ENCODE assay signal across 26 cellular contexts in the genomic region with DNA sequence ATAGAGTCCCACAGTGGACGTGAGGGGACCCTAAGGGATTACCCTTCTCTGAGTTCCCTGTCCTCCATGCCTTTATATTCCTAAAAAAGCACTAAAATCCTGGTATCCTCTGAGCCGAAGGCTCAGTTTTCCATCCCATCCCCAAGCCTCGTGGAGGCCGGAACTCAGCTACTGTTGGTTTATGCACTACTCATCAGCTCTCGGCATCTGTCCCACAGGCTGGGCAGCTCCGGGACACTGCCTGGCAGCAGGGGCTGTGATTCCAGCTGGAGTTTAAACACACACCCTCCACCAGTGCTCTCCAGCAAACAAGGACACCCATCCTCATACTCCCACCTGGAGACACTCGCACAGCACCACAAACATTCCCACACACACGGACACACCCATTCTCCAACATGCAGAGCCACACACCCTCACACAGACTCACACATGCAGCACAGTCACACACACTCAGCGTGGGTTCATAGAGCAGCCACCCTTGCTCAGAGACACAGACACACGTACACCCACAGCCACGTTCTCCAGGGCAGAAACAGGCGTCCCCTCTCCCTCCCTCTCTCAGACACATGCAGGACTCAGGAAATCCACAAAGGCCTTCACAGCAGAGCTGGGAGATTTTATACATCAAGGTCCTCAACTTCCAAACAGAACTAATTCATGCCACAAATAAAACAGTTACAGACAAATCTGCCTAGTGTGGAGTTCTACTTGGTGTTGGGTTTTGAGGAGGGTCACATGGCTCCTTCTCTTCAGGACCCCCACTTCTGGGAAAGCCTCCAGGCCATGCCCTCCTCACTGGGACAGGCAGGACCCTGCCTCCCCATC.
A peak's percentile ranks its signal among the peaks of the same experiment; 100 is the strongest.
DNase-seq lines count a peak whose midpoint lies in the region; ATAC-seq and TF ChIP-seq lines count a peak whose summit lies in the region.
"Had no signal": no experiment of that assay in that cellular context is flagged by ENCODE, and none has a peak within 500 bp of the region (broad histone marks: within the 10 kb centered on the region; RNA-seq: fewer than 3 reads in every experiment).

No MANE protein-coding gene starts in this region.

- intact Hi-C loops in upper lobe of right lung (cut with DNase I) = no loop called here

- H3K4me2 ChIP-seq in DND-41 (ENCODE audit: insufficient read depth, low read length) = no peak overlapping the region
- H3K4me2 ChIP-seq: GM23338 had no signal

- H3K27ac ChIP-seq in DND-41 (ENCODE audit: low read length) (peak overlapping the region; percentile 72), HUES48 (ENCODE audit: low read depth, low read length) (peak overlapping the region; percentile 54), upper lobe of right lung (no peak overlapping the region)
- H3K27ac ChIP-seq: heart left ventricle, lower lobe of right lung, right lobe of liver, upper lobe of left lung had no signal

- no peak for DNase-seq in DND-41
- DNase-seq in glomerular visceral epithelial cell (ENCODE audit: extremely low spot score) = peak; percentile 42
- no peak for DNase-seq in upper lobe of right lung
- DNase-seq in BE2C = no peak
- DNase-seq: activated CD4-positive, alpha-beta T cell treated with anti-CD3 and anti-CD28 coated beads, Interleukin-2, amount 50 U/mL, for 4 hours; activated naive CD4-positive, alpha-beta T cell treated with anti-CD3 and anti-CD28 coated beads for 36 hours; amygdala; CD8-positive, alpha-beta T cell; DMS153; effector memory CD8-positive, alpha-beta T cell; erythroblast; heart left ventricle; lower lobe of right lung; NCI-H1105 treated with DMSO at 0.1 percent for 48 hours; NCI-H1930; NCI-H524 treated with DMSO at 0.1 percent for 48 hours; NK-92 treated with Interleukin-12 subunit alpha and Interleukin-12 subunit beta, amount 100 ng/mL, for 24 hours; right lobe of liver; stimulated activated CD4-positive, alpha-beta T cell treated with anti-CD3 and anti-CD28 coated beads, Interleukin-2, amount 100 ng/mL, for 48 hours; substantia nigra; T-cell; upper lobe of left lung had no signal

- H3K4me3 ChIP-seq in DND-41 (ENCODE audit: low read depth in 1 of 2, low read length in 2 of 2) (no peak overlapping the region), HUES48 (ENCODE audit: low read depth, low read length) (no peak overlapping the region), upper lobe of right lung (no peak overlapping the region), BE2C (ENCODE audit: low read depth, low read length) (no peak overlapping the region)
- H3K4me3 ChIP-seq: GM23338, heart left ventricle, lower lobe of right lung, right lobe of liver, upper lobe of left lung had no signal

- no peaks in the 10 kb centered on the region for H3K36me3 ChIP-seq in DND-41 (ENCODE audit: insufficient read depth, low read length)
- no peaks in the 10 kb centered on the region for H3K36me3 ChIP-seq in HUES48 (ENCODE audit: control insufficient read depth, insufficient read depth, low read length)
- H3K36me3 ChIP-seq in upper lobe of right lung = no peaks in the 10 kb centered on the region
- H3K36me3 ChIP-seq in BE2C = no peaks in the 10 kb centered on the region
- H3K36me3 ChIP-seq: heart left ventricle, lower lobe of right lung, right lobe of liver, upper lobe of left lung had no signal

- H2AFZ ChIP-seq in DND-41 (ENCODE audit: low read depth, low read length) = no peak overlapping the region; the same call in 1 of the 2 replicates
- H2AFZ ChIP-seq: GM23338 had no signal

- H3K27me3 ChIP-seq in DND-41 (ENCODE audit: insufficient read depth, low read length, poor library complexity) = no peaks in the 10 kb centered on the region
- H3K27me3 ChIP-seq in HUES48 (ENCODE audit: control insufficient read depth, insufficient read depth, low read length) = no peaks in the 10 kb centered on the region
- peaks cover 5% of the 10 kb centered on the region for H3K27me3 ChIP-seq in upper lobe of right lung
- no peaks in the 10 kb centered on the region for H3K27me3 ChIP-seq in BE2C
- H3K27me3 ChIP-seq: right lobe of liver, upper lobe of left lung had no signal

- H3K9ac ChIP-seq in DND-41 (ENCODE audit: low read depth, low read length) = peak overlapping the region; percentile 8; the same call in 1 of the 2 replicates
- no peak overlapping the region for H3K9ac ChIP-seq in HUES48 (ENCODE audit: low read depth, low read length)

- H4K20me1 ChIP-seq in DND-41 (ENCODE audit: insufficient read depth, low read length) = no peaks in the 10 kb centered on the region

- H3K79me2 ChIP-seq in DND-41 (ENCODE audit: insufficient read depth, low read length) = no peaks in the 10 kb centered on the region

- H3K9me3 ChIP-seq in DND-41 (ENCODE audit: insufficient read depth, low read length, severe bottlenecking) = no peaks in the 10 kb centered on the region
- no peaks in the 10 kb centered on the region; the same call in 1 of the 2 replicates for H3K9me3 ChIP-seq in HUES48 (ENCODE audit: control insufficient read depth, insufficient read depth, low read length)
- H3K9me3 ChIP-seq in upper lobe of right lung = no peaks in the 10 kb centered on the region
- no peaks in the 10 kb centered on the region for H3K9me3 ChIP-seq in BE2C
- H3K9me3 ChIP-seq: heart left ventricle, lower lobe of right lung, right lobe of liver, upper lobe of left lung had no signal

- ATAC-seq in DND-41 (ENCODE audit: insufficient read depth, low read depth) (peak; percentile 31; the same call in 1 of the 3 replicates), upper lobe of right lung (peak; percentile 25), HG03175 (IDR thresholded peaks at IDR 0.05; ENCODE audit: unreplicated experiment) (no peak), GM21723 (IDR thresholded peaks at IDR 0.05; ENCODE audit: unreplicated experiment) (no peak)
- ATAC-seq: CD8-positive, alpha-beta T cell; effector memory CD8-positive, alpha-beta T cell; heart left ventricle; right lobe of liver; T-cell had no signal

- TF ChIP-seq CTCF in DND-41 (IDR thresholded peaks at IDR 0.05; ENCODE audit: borderline replicate concordance, extremely low read depth, low read length, poor library complexity, severe bottlenecking) (no peak), upper lobe of right lung (IDR thresholded peaks at IDR 0.05) (no peak), BE2C (IDR thresholded peaks at IDR 0.05; ENCODE audit: low read depth, low read length) (no peak)

- H3K4me1 ChIP-seq in DND-41 (ENCODE audit: insufficient read depth, low read length) = peaks cover 59% of the 10 kb centered on the region
- peaks cover 41% of the 10 kb centered on the region for H3K4me1 ChIP-seq in HUES48 (ENCODE audit: control insufficient read depth, insufficient read depth, low read length)
- H3K4me1 ChIP-seq in upper lobe of right lung = no peaks in the 10 kb centered on the region
- no peaks in the 10 kb centered on the region for H3K4me1 ChIP-seq in BE2C
- H3K4me1 ChIP-seq: heart left ventricle, lower lobe of right lung, right lobe of liver, upper lobe of left lung had no signal

Comparison
In these comparisons a context has a peak if more than half of its experiments do, and no peak if none do; other contexts are left out.
1. ATAC-seq: peak in DND-41 (single experiment) and upper lobe of right lung (single experiment); none in HG03175 (single experiment) and GM21723 (single experiment).